Comparison of ENCODE assay signal across 25 cellular contexts in the genomic region with DNA sequence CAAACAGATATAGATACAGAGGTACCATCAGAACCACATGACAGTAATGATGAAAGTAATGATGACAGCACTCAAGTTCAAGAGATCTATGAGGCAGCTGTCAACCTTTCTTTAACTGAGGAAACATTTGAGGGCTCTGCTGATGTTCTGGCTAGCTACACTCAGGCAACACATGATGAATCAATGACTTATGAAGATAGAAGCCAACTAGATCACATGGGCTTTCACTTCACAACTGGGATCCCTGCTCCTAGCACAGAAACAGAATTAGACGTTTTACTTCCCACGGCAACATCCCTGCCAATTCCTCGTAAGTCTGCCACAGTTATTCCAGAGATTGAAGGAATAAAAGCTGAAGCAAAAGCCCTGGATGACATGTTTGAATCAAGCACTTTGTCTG.
"Had no signal": no experiment of that assay in that cellular context is flagged by ENCODE, and none has a peak within 500 bp of the region (broad histone marks: within the 10 kb centered on the region; RNA-seq: fewer than 3 reads in every experiment).

No MANE protein-coding gene starts in this region.

- H3K27ac Mint-ChIP-seq: immature natural killer cell, naive B cell, natural killer cell, nephron progenitor cell, neural progenitor cell, type B pancreatic cell had no signal

- ATAC-seq: lower lobe of right lung; natural killer cell; psoas muscle; right lobe of liver; stimulated activated naive B cell treated with anti-CD40 and anti-IgM and Interleukin-4, amounts not matched to agents 10 μg/mL and 1 μg/mL and 100 μg/mL, for 72 hours; stimulated activated naive CD8-positive, alpha-beta T cell treated with anti-CD3 and anti-CD28 coated beads, Interleukin-15, Interleukin-2, amounts not matched to agents 100 U/mL and 50 U/mL, for 24 hours had no signal

- H3K9ac ChIP-seq: neural progenitor cell, parathyroid adenoma had no signal

- H3K4me1 ChIP-seq: lower lobe of right lung, neural progenitor cell, parathyroid adenoma, psoas muscle, right lobe of liver, stomach, tibial nerve, uterus had no signal

- H3K4me1 Mint-ChIP-seq: mesothelial cell of epicardium, nephron progenitor cell, neural progenitor cell had no signal

- H3K27me3 Mint-ChIP-seq: naive B cell; stimulated activated naive B cell treated with anti-CD40 and anti-IgM and Interleukin-4, amounts not matched to agents 10 μg/mL and 1 μg/mL and 100 μg/mL, for 72 hours; type B pancreatic cell had no signal

- H3K36me3 ChIP-seq: lower lobe of right lung, neutrophil, right lobe of liver, stomach, uterus had no signal

- H3K36me3 Mint-ChIP-seq: immature natural killer cell; naive B cell; natural killer cell; stimulated activated naive B cell treated with anti-CD40 and anti-IgM and Interleukin-4, amounts not matched to agents 10 μg/mL and 1 μg/mL and 100 μg/mL, for 72 hours had no signal

- H3K27me3 ChIP-seq: neural progenitor cell, neutrophil, right lobe of liver, tibial nerve, uterus had no signal

- H3K79me2 ChIP-seq: parathyroid adenoma had no signal

- H3K9me3 ChIP-seq: lower lobe of right lung, neutrophil, psoas muscle, right lobe of liver, stomach, tibial nerve, uterus had no signal

- H2AFZ ChIP-seq: neural progenitor cell, parathyroid adenoma had no signal

- H3K4me3 Mint-ChIP-seq: immature natural killer cell; mesothelial cell of epicardium; naive B cell; natural killer cell; nephron progenitor cell; neural progenitor cell; stimulated activated naive B cell treated with anti-CD40 and anti-IgM and Interleukin-4, amounts not matched to agents 10 μg/mL and 1 μg/mL and 100 μg/mL, for 72 hours; type B pancreatic cell had no signal

- H3K4me2 ChIP-seq: neural progenitor cell had no signal

- DNase-seq: hypothalamus; immature natural killer cell; kidney; lower lobe of right lung; mesendoderm; naive B cell; natural killer cell; nephron progenitor cell; occipital lobe; psoas muscle; right lobe of liver; stimulated activated CD4-positive, alpha-beta T cell treated with anti-CD3 and anti-CD28 coated beads, Interleukin-12 subunit alpha, Interleukin-12 subunit beta, amount 100 ng/mL, for 4 hours; stimulated activated CD4-positive, alpha-beta T cell treated with anti-CD3 and anti-CD28 coated beads, Interleukin-15, amount 100 ng/mL, for 24 hours; stimulated activated CD4-positive, alpha-beta T cell treated with anti-CD3 and anti-CD28 coated beads, Interleukin-2, amount 100 ng/mL, for 24 hours; stimulated activated CD4-positive, alpha-beta T cell treated with anti-CD3 and anti-CD28 coated beads, Interleukin-4, amount 100 ng/mL, for 1 hour; stimulated activated naive B cell treated with anti-CD40 and anti-IgM and Interleukin-4, amounts not matched to agents 10 μg/mL and 1 μg/mL and 100 μg/mL, for 72 hours; stimulated activated naive CD8-positive, alpha-beta T cell treated with anti-CD3 and anti-CD28 coated beads, Interleukin-15, Interleukin-2, amounts not matched to agents 100 U/mL and 50 U/mL, for 24 hours; stomach; uterus had no signal

- H3K4me3 ChIP-seq: lower lobe of right lung, neural progenitor cell, psoas muscle, right lobe of liver, stomach, tibial nerve, uterus had no signal

- H3K27ac ChIP-seq: lower lobe of right lung, neural progenitor cell, neutrophil, parathyroid adenoma, psoas muscle, right lobe of liver, stomach, tibial nerve had no signal
